Comparison of ENCODE assay signal across 16 cellular contexts in genomic region chr7:105046414-105046813, GRCh38. TPM values are rescaled to one million over a fixed set of nuclear protein-coding genes. Genes with fewer than 3 reads are reported as not detected.
A peak's percentile ranks its signal among the peaks of the same experiment; 100 is the strongest.
DNase-seq lines count a peak whose midpoint lies in the region; ATAC-seq, FAIRE-seq and TF ChIP-seq lines count a peak whose summit lies in the region.
"Had no signal": no experiment of that assay in that cellular context is flagged by ENCODE, and none has a peak within 500 bp of the region (broad histone marks: within the 10 kb centered on the region; RNA-seq: fewer than 3 reads in every experiment).

No MANE protein-coding gene starts in this region.

- H3K36me3 ChIP-seq in Caco-2 (ENCODE audit: control insufficient read depth, insufficient read depth, low read length) (no peaks in the 10 kb centered on the region; the same call in 1 of the 2 replicates), pancreas (peaks cover 0 to 33% (median 1%) of the 10 kb centered on the region in 3 donors), A673 (ENCODE audit: insufficient read depth, low read length, poor library complexity, severe bottlenecking) (peaks cover 67% of the 10 kb centered on the region)
- H3K36me3 ChIP-seq: ovary had no signal

- intact Hi-C loops in Caco-2 (cut with micrococcal nuclease; ENCODE audit: unreplicated experiment), result no loop called here
- intact Hi-C loops in pancreas (cut with DNase I), result no loop called here
- intact Hi-C loops in A673 (cut with micrococcal nuclease; ENCODE audit: unreplicated experiment), result no loop called here

- in situ Hi-C loops in GM13976 (cut with MboI; ENCODE audit: low sequenced_read_pairs, unreplicated experiment), result no loop called here

- BruUV-seq in Caco-2 (replicated peaks; lab: Mats Ljungman, UMichigan) (no TSS peak), A673 (replicated peaks; lab: Mats Ljungman, UMichigan) (no TSS peak)

- POLR2A ChIA-PET in Caco-2 (lab: Charles Lee) (no interaction called here), A673 (lab: Charles Lee; ENCODE audit: low non-redundant PET) (no interaction called here)

- CTCF ChIA-PET in Caco-2 (lab: Charles Lee) (no interaction called here), A673 (lab: Charles Lee) (no interaction called here)

- DNase-seq in Caco-2 (no peak), RPMI7951 (ENCODE audit: low read depth) (peak; percentile 23), fibroblast of gingiva (ENCODE audit: low read depth) (peak; percentile 56), pancreas (no peak), GM13976 (ENCODE audit: low spot score) (no peak), A673 (ENCODE audit: low spot score) (no peak), osteocyte (ENCODE audit: extremely low spot score, unreplicated experiment) (no peak)
- DNase-seq: caudate nucleus; esophagus squamous epithelium; left cardiac atrium; MG63; NCI-H446 treated with DMSO at 0.1 percent for 48 hours; ovary; SHP77 treated with DMSO at 0.1 percent for 48 hours; stimulated activated naive CD8-positive, alpha-beta T cell treated with anti-CD3 and anti-CD28 coated beads, Interleukin-15, Interleukin-2, amounts not matched to agents 100 U/mL and 50 U/mL, for 24 hours had no signal

- no peak for TF ChIP-seq CTCF in Caco-2 (IDR thresholded peaks at IDR 0.05; ENCODE audit: insufficient read depth in 1 of 2, low read depth in 1 of 2, low read length in 1 of 2, severe bottlenecking in 1 of 2, unreplicated experiment in 1 of 2)
- no peak for TF ChIP-seq CTCF in pancreas (IDR thresholded peaks at IDR 0.05)
- TF ChIP-seq CTCF in GM13976 (IDR thresholded peaks at IDR 0.05; ENCODE audit: borderline replicate concordance, control extremely low read depth, extremely low read depth, insufficient read depth, missing control alignments), result no peak
- no peak for TF ChIP-seq CTCF in A673 (conservative IDR thresholded peaks at IDR 0.05; ENCODE audit: low read depth, low read length)
- TF ChIP-seq CTCF in osteocyte (IDR thresholded peaks at IDR 0.05), result no peak

- H3K4me3 Mint-ChIP-seq in Caco-2 (ENCODE audit: unreplicated experiment), result no peak overlapping the region
- H3K4me3 Mint-ChIP-seq in osteocyte (ENCODE audit: unreplicated experiment), result no peak overlapping the region

- peak in 3 of 4 donors; percentile 59 to 71 (median 63) for ATAC-seq in pancreas
- ATAC-seq in HG02571 (IDR thresholded peaks at IDR 0.05; ENCODE audit: unreplicated experiment), result no peak
- ATAC-seq: stimulated activated naive CD8-positive, alpha-beta T cell treated with anti-CD3 and anti-CD28 coated beads, Interleukin-15, Interleukin-2, amounts not matched to agents 100 U/mL and 50 U/mL, for 24 hours had no signal

- no peaks in the 10 kb centered on the region for H3K9me3 ChIP-seq in Caco-2
- no peaks in the 10 kb centered on the region for H3K9me3 ChIP-seq in pancreas
- no peaks in the 10 kb centered on the region for H3K9me3 ChIP-seq in A673 (ENCODE audit: low read depth, low read length, poor library complexity, severe bottlenecking)
- H3K9me3 ChIP-seq: esophagus squamous epithelium, MG63, ovary had no signal

- H3K4me1 Mint-ChIP-seq in Caco-2 (ENCODE audit: low read depth, unreplicated experiment), result peaks cover 40% of the 10 kb centered on the region
- H3K4me1 Mint-ChIP-seq in osteocyte (ENCODE audit: unreplicated experiment), result peaks cover 12% of the 10 kb centered on the region

- H3K27ac ChIP-seq in pancreas (peak overlapping the region in 1 of 4 donors; percentile 42), A673 (ENCODE audit: low read depth, low read length, poor library complexity, severe bottlenecking) (no peak overlapping the region)
- H3K27ac ChIP-seq: esophagus squamous epithelium, ovary had no signal

- peak overlapping the region; percentile 23 for H3K27ac Mint-ChIP-seq in Caco-2 (ENCODE audit: unreplicated experiment)
- no peak overlapping the region for H3K27ac Mint-ChIP-seq in osteocyte (ENCODE audit: unreplicated experiment)

- FAIRE-seq in pancreas (lab: Jason Lieb, UNC), result peak; percentile 5

- 10 to 16% methylated on average over 1 of the region's 1 CpG for WGBS in pancreas, 2 donors

- H3K27me3 ChIP-seq in Caco-2 (replicated peaks; ENCODE audit: control insufficient read depth, insufficient read depth, low read length), result no peaks in the 10 kb centered on the region
- H3K27me3 ChIP-seq in pancreas, result no peaks in the 10 kb centered on the region
- H3K27me3 ChIP-seq in A673 (replicated peaks; ENCODE audit: insufficient read depth, low read depth, low read length, poor library complexity), result no peaks in the 10 kb centered on the region
- H3K27me3 ChIP-seq: esophagus squamous epithelium, MG63, ovary had no signal

- H3K27me3 Mint-ChIP-seq in Caco-2 (ENCODE audit: insufficient read depth, unreplicated experiment), result no peaks in the 10 kb centered on the region
- no peaks in the 10 kb centered on the region for H3K27me3 Mint-ChIP-seq in osteocyte (ENCODE audit: unreplicated experiment)

- H3K36me3 Mint-ChIP-seq in Caco-2 (ENCODE audit: insufficient read depth, unreplicated experiment) (peaks cover 68% of the 10 kb centered on the region), osteocyte (ENCODE audit: unreplicated experiment) (peaks cover 39% of the 10 kb centered on the region)

- H3K9me3 Mint-ChIP-seq in Caco-2 (ENCODE audit: unreplicated experiment), result no peaks in the 10 kb centered on the region
- H3K9me3 Mint-ChIP-seq in osteocyte (ENCODE audit: unreplicated experiment), result no peaks in the 10 kb centered on the region

- H3K4me3 ChIP-seq in Caco-2 (ENCODE audit: low read depth, low read length), result no peak overlapping the region
- H3K4me3 ChIP-seq in pancreas, result no peak overlapping the region
- H3K4me3 ChIP-seq in A673 (ENCODE audit: low read depth, low read length, poor library complexity, severe bottlenecking), result no peak overlapping the region
- H3K4me3 ChIP-seq: esophagus squamous epithelium, MG63, ovary had no signal

- H3K4me1 ChIP-seq in Caco-2 (peaks cover 35% of the 10 kb centered on the region), pancreas (peaks cover 12 to 33% (median 24%) of the 10 kb centered on the region in 3 donors), A673 (ENCODE audit: insufficient read depth, low read length, poor library complexity, severe bottlenecking) (no peaks in the 10 kb centered on the region)

RNA-seq across cellular contexts. Expression of gene KMT2E, which starts 32.4 kb away (rescaled TPM):
- total RNA-seq in Caco-2 (2022) (61.4 and 63.1 TPM in 2 replicates), pancreas (10 to 100 TPM; 27.2 to 62.5 (median 34.7) TPM), A673 (2021) (63.9 and 67.2 TPM in 2 replicates), osteocyte (72.9 and 75.6 TPM in 2 replicates)
- total RNA-seq in RPMI7951 (2014; rRNA removed; shearing (Covaris generic)), result 39.3 and 63.4 TPM in 2 replicates
- polyA plus RNA-seq in pancreas, result 10 to 100 TPM; 14.1 to 16.3 TPM

Comparison
In these comparisons a context has a peak if more than half of its experiments do, and no peak if none do; other contexts are left out.
1. DNase-seq: peak in RPMI7951 (single experiment) and fibroblast of gingiva (single experiment); none in Caco-2 (0 of 2), pancreas (0 of 6), GM13976 (single experiment), A673 (single experiment) and osteocyte (single experiment).